ENCODE assay signal across 10 cellular contexts in genomic region chr10:73780301-73780700, GRCh38. TPM values are rescaled to one million over a fixed set of nuclear protein-coding genes. Genes with fewer than 3 reads are reported as not detected.
DNase-seq lines count a peak whose midpoint lies in the region; ATAC-seq, FAIRE-seq and TF ChIP-seq lines count a peak whose summit lies in the region.
"Had no signal": no experiment of that assay in that cellular context is flagged by ENCODE, and none has a peak within 500 bp of the region (broad histone marks: within the 10 kb centered on the region; RNA-seq: fewer than 3 reads in every experiment).

No MANE protein-coding gene starts in this region.

- no peak for ATAC-seq in CD8-positive, alpha-beta T cell
- no peak for ATAC-seq in K562
- no peak for ATAC-seq in GM18873 (IDR thresholded peaks at IDR 0.05; ENCODE audit: low FRiP score, unreplicated experiment)

- CTCF ChIA-PET in CD8-positive, alpha-beta T cell (lab: Charles Lee), result interaction anchor here (0.9 to 4.4 kb wide), 3 partner anchors 9 to 106 kb away, joined by 3 to 34 read pairs (median 12); a partner anchor contains a TSS
- CTCF ChIA-PET in K562 (lab: Yijun Ruan, JAX; ENCODE audit: low intra/inter-chr PET ratio), result no interaction called here

- in situ Hi-C loops in K562 (cut with MboI), result no loop called here

- H3K4me1 ChIP-seq in CD8-positive, alpha-beta T cell (ENCODE audit: insufficient read depth, low read length), result peaks cover 32% of the 10 kb centered on the region
- H3K4me1 ChIP-seq in KMS-11 (ENCODE audit: low read depth, poor library complexity, severe bottlenecking) (peaks cover 37% of the 10 kb centered on the region), K562 (replicated peaks in 1 of 2; ENCODE audit: control insufficient read depth in 2 of 2, insufficient read depth in 2 of 2, low read length in 2 of 2) (peaks cover 18 to 20% of the 10 kb centered on the region in 2 experiments)

- no TSS peak for BruUV-seq in K562 (replicated peaks; lab: Mats Ljungman, UMichigan)

- H3K4me3 Mint-ChIP-seq in CD8-positive, alpha-beta T cell, result peak overlapping the region; percentile 100
- peak overlapping the region; percentile 100 for H3K4me3 Mint-ChIP-seq in nephron progenitor cell
- no peak overlapping the region for H3K4me3 Mint-ChIP-seq in CD14-positive monocyte

- H3K9ac ChIP-seq in KMS-11 (no peak overlapping the region), K562 (ENCODE audit: insufficient read depth in 1 of 2, low read depth in 2 of 2, low read length in 2 of 2) (peak overlapping the region; percentile 80 to 96)

- TF ChIP-seq CTCF in CD8-positive, alpha-beta T cell (IDR thresholded peaks at IDR 0.05), result no peak
- TF ChIP-seq CTCF in KMS-11 (conservative IDR thresholded peaks at IDR 0.05; ENCODE audit: low read depth, low read length), result no peak
- TF ChIP-seq CTCF in K562 (IDR thresholded peaks at IDR 0.05 in 2 of 3, conservative IDR thresholded peaks at IDR 0.05 in 1 of 3; ENCODE audit: insufficient read depth in 2 of 3, low read depth in 1 of 3, low read length in 3 of 3), result no peak
- no peak for TF ChIP-seq CTCF in nephron progenitor cell (IDR thresholded peaks at IDR 0.05)
- no peak for TF ChIP-seq CTCF in CD14-positive monocyte (IDR thresholded peaks at IDR 0.05)

- H3K9me3 Mint-ChIP-seq in CD8-positive, alpha-beta T cell, result no peaks in the 10 kb centered on the region
- no peaks in the 10 kb centered on the region for H3K9me3 Mint-ChIP-seq in nephron progenitor cell
- H3K9me3 Mint-ChIP-seq in CD14-positive monocyte, result no peaks in the 10 kb centered on the region

- peak overlapping the region; percentile 89 for H3K27ac Mint-ChIP-seq in CD8-positive, alpha-beta T cell
- H3K27ac Mint-ChIP-seq in nephron progenitor cell (peak overlapping the region; percentile 31), CD14-positive monocyte (peak overlapping the region in 1 of 7 donors; percentile 7)

- TF ChIP-seq EP300 in K562 (IDR thresholded peaks at IDR 0.05; ENCODE audit: low read length), result no peak

- H3K27ac ChIP-seq in CD8-positive, alpha-beta T cell (ENCODE audit: low read depth, low read length), result no peak overlapping the region
- H3K27ac ChIP-seq in KMS-11, result no peak overlapping the region
- H3K27ac ChIP-seq in K562 (ENCODE audit: extremely low read depth, low read depth, low read length), result peak overlapping the region; percentile 92; the same call in 1 of the 3 replicates

- H3K27me3 ChIP-seq in CD8-positive, alpha-beta T cell (ENCODE audit: insufficient read depth, low read length), result no peaks in the 10 kb centered on the region
- H3K27me3 ChIP-seq in KMS-11 (ENCODE audit: insufficient read depth, low read depth), result no peaks in the 10 kb centered on the region
- H3K27me3 ChIP-seq in K562 (ENCODE audit: control insufficient read depth in 2 of 2, insufficient read depth in 2 of 2, low read length in 2 of 2), result no peaks in the 10 kb centered on the region

- no peak overlapping the region for H3K4me3 ChIP-seq in CD8-positive, alpha-beta T cell (ENCODE audit: low read depth, low read length)
- no peak overlapping the region for H3K4me3 ChIP-seq in KMS-11 (IDR thresholded peaks at IDR 0.05; ENCODE audit: insufficient read depth, low read depth, low read length)
- H3K4me3 ChIP-seq in K562, result peak overlapping the region; percentile 81

- FAIRE-seq in K562 (lab: Jason Lieb, UNC), result no peak

- H3K4me2 ChIP-seq in KMS-11 (peak overlapping the region; percentile 78; the same call in 1 of the 2 replicates), K562 (ENCODE audit: insufficient read depth, low read length) (peak overlapping the region; percentile 96)

- peaks cover 55% of the 10 kb centered on the region for H3K4me1 Mint-ChIP-seq in CD8-positive, alpha-beta T cell (ENCODE audit: low read depth)
- peaks cover 55% of the 10 kb centered on the region for H3K4me1 Mint-ChIP-seq in nephron progenitor cell
- peaks cover 27% of the 10 kb centered on the region for H3K4me1 Mint-ChIP-seq in CD14-positive monocyte

- H3K9me1 ChIP-seq in K562 (ENCODE audit: control insufficient read depth, insufficient read depth, low read length), result no peaks in the 10 kb centered on the region

- H3K9me3 ChIP-seq in CD8-positive, alpha-beta T cell (ENCODE audit: low read length), result no peaks in the 10 kb centered on the region
- H3K9me3 ChIP-seq in K562 (replicated peaks; ENCODE audit: control insufficient read depth, insufficient read depth, low read depth, low read length), result no peaks in the 10 kb centered on the region
- H3K9me3 ChIP-seq: left ventricle myocardium inferior had no signal

- intact Hi-C loops in CD8-positive, alpha-beta T cell (cut with DNase I, micrococcal nuclease), result no loop called here
- intact Hi-C loops in K562 (cut with micrococcal nuclease) (loop anchor here (10.0 kb wide), 1 partner anchor 324 kb away; no protein-coding TSS in a partner anchor), CD14-positive monocyte (cut with micrococcal nuclease) (loop anchor here in 1 of 2 donors (5.0 kb wide), 1 partner anchor 38 kb away; the partner anchor contains the start of gene SEC24C), posterior cingulate gyrus (cut with DNase I) (no loop called here)

- H3K79me2 ChIP-seq in KMS-11 (ENCODE audit: insufficient read depth, low read depth) (peaks cover 40% of the 10 kb centered on the region), K562 (ENCODE audit: control insufficient read depth, insufficient read depth, low read length) (peaks cover 91% of the 10 kb centered on the region)

- no peak for TF ChIP-seq RAD21 in K562 (CRISPR knock-in tag; conservative IDR thresholded peaks at IDR 0.05 in 1 of 2, IDR thresholded peaks at IDR 0.05 in 1 of 2)

- peaks cover 6% of the 10 kb centered on the region for H3K36me3 ChIP-seq in CD8-positive, alpha-beta T cell (ENCODE audit: insufficient read depth, low read length)
- H3K36me3 ChIP-seq in KMS-11 (ENCODE audit: insufficient read depth) (no peaks in the 10 kb centered on the region), K562 (ENCODE audit: control insufficient read depth, insufficient read depth, low read length) (peaks cover 53% of the 10 kb centered on the region)

- H3K27me3 Mint-ChIP-seq in CD8-positive, alpha-beta T cell (ENCODE audit: low read depth), result no peaks in the 10 kb centered on the region
- H3K27me3 Mint-ChIP-seq in nephron progenitor cell (ENCODE audit: low read depth, poor library complexity) (no peaks in the 10 kb centered on the region), CD14-positive monocyte (ENCODE audit: low read depth in 3 of 3) (no peaks in the 10 kb centered on the region)

- H4K20me1 ChIP-seq in KMS-11 (ENCODE audit: insufficient read depth), result no peaks in the 10 kb centered on the region
- peaks cover 4% of the 10 kb centered on the region; the same call in 1 of the 2 replicates for H4K20me1 ChIP-seq in K562 (replicated peaks; ENCODE audit: control insufficient read depth, insufficient read depth, low read length)

- 47% methylated on average over 5 of the region's 5 CpGs for WGBS in K562 (ENCODE audit: insufficient coverage, low coverage, missing lambda C conversion rate)

- no peak for DNase-seq in CD8-positive, alpha-beta T cell
- DNase-seq in K562 (ENCODE audit: extremely low read depth in 1 of 4, low spot score in 3 of 4), result no peak
- DNase-seq in nephron progenitor cell, result no peak
- no peak for DNase-seq in CD14-positive monocyte (ENCODE audit: low spot score)
- no peak for DNase-seq in posterior cingulate gyrus
- no peak for DNase-seq in islet precursor cell
- DNase-seq: left ventricle myocardium inferior, NCI-H2171 had no signal

- POLR2A ChIA-PET in CD8-positive, alpha-beta T cell (lab: Charles Lee), result interaction anchor here (0.5 to 5.1 kb wide), 4 partner anchors 10 to 189 kb away, joined by 3 to 95 read pairs (median 10); partner anchors contain the start of genes SEC24C and USP54
- POLR2A ChIA-PET in K562 (lab: Yijun Ruan, JAX), result interaction anchor here (0.9 to 6.2 kb wide), 11 partner anchors 9 to 49 kb away, joined by 3 to 113 read pairs (median 4); partner anchors contain the start of gene SEC24C

- TF ChIP-seq POLR2A in K562 (conservative IDR thresholded peaks at IDR 0.05), result no peak

- no peak overlapping the region for H2AFZ ChIP-seq in KMS-11 (ENCODE audit: low read depth)
- no peak overlapping the region for H2AFZ ChIP-seq in K562 (ENCODE audit: low read depth, low read length)

- peaks cover 44% of the 10 kb centered on the region for H3K36me3 Mint-ChIP-seq in CD8-positive, alpha-beta T cell
- peaks cover 30% of the 10 kb centered on the region for H3K36me3 Mint-ChIP-seq in nephron progenitor cell (ENCODE audit: low read depth)
- peaks cover 22 to 39% of the 10 kb centered on the region in 2 donors for H3K36me3 Mint-ChIP-seq in CD14-positive monocyte

RNA-seq across cellular contexts. Expression of gene CHCHD1, which starts 1.5 kb away (rescaled TPM):
- total RNA-seq in CD8-positive, alpha-beta T cell, result 1 to 10 TPM; 7.2 to 8.1 TPM
- 21.6 and 37.5 TPM in 2 replicates for total RNA-seq in K562 (2011; cell fraction: chromatin; rRNA removed; ENCODE audit: low replicate concordance)
- 20.1 and 25.8 TPM in 2 replicates for total RNA-seq in K562 (2011; cell fraction: nucleolus; rRNA removed)
- total RNA-seq in K562 (2011; cell fraction: nucleoplasm; rRNA removed), result 37.9 and 46.2 TPM in 2 replicates
- 82.9 and 130 TPM in 2 replicates for total RNA-seq in K562 (2014; rRNA removed)
- total RNA-seq in K562 (2014; rRNA removed; fragmentation: Illumina TruSeq; extraction: Trizol), result 68.2 and 79.6 TPM in 2 replicates
- total RNA-seq in K562 (2015; rRNA removed; fragmentation: Illumina TruSeq; extraction: Trizol), result 69.6 and 83.4 TPM in 2 replicates
- total RNA-seq in K562 (2021), result 52.9 and 54.9 TPM in 2 replicates
- polyA plus RNA-seq in K562 (2011; rRNA removed), result 84.9 and 110 TPM in 2 replicates
- polyA plus RNA-seq in K562 (2011; cell fraction: cytosol; rRNA removed), result 54.8 and 55.0 TPM in 2 replicates
- 33.4 and 48.1 TPM in 2 replicates for polyA plus RNA-seq in K562 (2011; cell fraction: nucleus; rRNA removed)
- polyA plus RNA-seq in K562 (2012), result 70.3 and 131 TPM in 2 replicates
- 59.5 and 75.0 TPM in 2 replicates for polyA plus RNA-seq in K562 (2014; fragmentation: Illumina TruSeq; extraction: Trizol)
- 100 to 1,000 TPM in 1 of 2 experiments, 10 to 100 TPM in 1; 89.7 to 114 TPM for polyA plus RNA-seq in K562 (2014; fragmentation: Nextera tagmentation; extraction: Ambion mirVana)
- polyA plus RNA-seq in K562 (2014; rRNA removed), result 126 and 135 TPM in 2 replicates
- 21.0 and 21.1 TPM in 2 replicates for polyA minus RNA-seq in K562 (2011; rRNA and poly(A)+ RNA removed)
- 11.0 and 14.1 TPM in 2 replicates for polyA minus RNA-seq in K562 (2011; cell fraction: cytosol; rRNA and poly(A)+ RNA removed)
- polyA minus RNA-seq in K562 (2011; cell fraction: nucleus; rRNA and poly(A)+ RNA removed), result 11.0 and 27.2 TPM in 2 replicates
- polyA plus RNA-seq in CD14-positive monocyte, result 10 to 100 TPM; 72.3 to 85.0 TPM

RNA-seq across cellular contexts. Expression of gene ZSWIM8, which starts 5.1 kb away (rescaled TPM):
- total RNA-seq in CD8-positive, alpha-beta T cell, result 10 to 100 TPM; 68.2 to 72.4 TPM
- total RNA-seq in K562 (2011; cell fraction: chromatin; rRNA removed; ENCODE audit: low replicate concordance), result 202 and 543 TPM in 2 replicates
- 249 and 295 TPM in 2 replicates for total RNA-seq in K562 (2011; cell fraction: nucleolus; rRNA removed)
- 177 and 202 TPM in 2 replicates for total RNA-seq in K562 (2011; cell fraction: nucleoplasm; rRNA removed)
- total RNA-seq in K562 (2014; rRNA removed) (21.9 and 34.2 TPM in 2 replicates), K562 (2014; rRNA removed; fragmentation: Illumina TruSeq; extraction: Trizol) (14.9 and 15.0 TPM in 2 replicates), K562 (2015; rRNA removed; fragmentation: Illumina TruSeq; extraction: Trizol) (26.7 and 30.0 TPM in 2 replicates), K562 (2021) (43.4 and 45.6 TPM in 2 replicates)
- polyA plus RNA-seq in K562 (2011; rRNA removed) (35.1 and 76.4 TPM in 2 replicates), K562 (2014; fragmentation: Illumina TruSeq; extraction: Trizol) (40.7 and 51.3 TPM in 2 replicates), K562 (2014; fragmentation: Nextera tagmentation; extraction: Ambion mirVana) (1 to 10 TPM; 5.6 to 6.2 TPM), K562 (2014; rRNA removed) (38.4 and 47.8 TPM in 2 replicates), CD14-positive monocyte (10 to 100 TPM in 1 of 2 donors, 1 to 10 TPM in 1; 7.8 to 19.2 TPM)
- 51.3 and 87.4 TPM in 2 replicates for polyA plus RNA-seq in K562 (2011; cell fraction: cytosol; rRNA removed)
- 367 and 476 TPM in 2 replicates for polyA plus RNA-seq in K562 (2011; cell fraction: nucleus; rRNA removed)
- 41.4 and 84.7 TPM in 2 replicates for polyA plus RNA-seq in K562 (2012)
- polyA minus RNA-seq in K562 (2011; rRNA and poly(A)+ RNA removed), result 34.3 and 47.0 TPM in 2 replicates
- 38.9 and 42.1 TPM in 2 replicates for polyA minus RNA-seq in K562 (2011; cell fraction: cytosol; rRNA and poly(A)+ RNA removed)
- polyA minus RNA-seq in K562 (2011; cell fraction: nucleus; rRNA and poly(A)+ RNA removed), result 56.4 and 72.0 TPM in 2 replicates

RNA-seq across cellular contexts. Expression of gene NDST2, which starts 31.1 kb away (rescaled TPM):
- total RNA-seq in CD8-positive, alpha-beta T cell, result 100 to 1,000 TPM; 152 to 154 TPM
- total RNA-seq in K562 (2011; cell fraction: chromatin; rRNA removed; ENCODE audit: low replicate concordance), result 130 and 235 TPM in 2 replicates
- 102 and 121 TPM in 2 replicates for total RNA-seq in K562 (2011; cell fraction: nucleolus; rRNA removed)
- 108 and 109 TPM in 2 replicates for total RNA-seq in K562 (2011; cell fraction: nucleoplasm; rRNA removed)
- total RNA-seq in K562 (2014; rRNA removed) (27.2 and 32.1 TPM in 2 replicates), K562 (2014; rRNA removed; fragmentation: Illumina TruSeq; extraction: Trizol) (12.5 and 14.7 TPM in 2 replicates), K562 (2015; rRNA removed; fragmentation: Illumina TruSeq; extraction: Trizol) (18.2 and 19.6 TPM in 2 replicates), K562 (2021) (33.9 and 35.7 TPM in 2 replicates)
- polyA plus RNA-seq in K562 (2011; rRNA removed) (23.8 and 31.6 TPM in 2 replicates), K562 (2014; fragmentation: Illumina TruSeq; extraction: Trizol) (22.6 TPM in 2 replicates), K562 (2014; fragmentation: Nextera tagmentation; extraction: Ambion mirVana) (1 to 10 TPM; 4.7 to 6.3 TPM), K562 (2014; rRNA removed) (30.5 and 31.4 TPM in 2 replicates), CD14-positive monocyte (10 to 100 TPM; 22.7 to 25.6 TPM)
- 23.7 and 30.6 TPM in 2 replicates for polyA plus RNA-seq in K562 (2011; cell fraction: cytosol; rRNA removed)
- 99.8 and 108 TPM in 2 replicates for polyA plus RNA-seq in K562 (2011; cell fraction: nucleus; rRNA removed)
- 42.1 and 123 TPM in 2 replicates for polyA plus RNA-seq in K562 (2012)
- 22.0 and 23.5 TPM in 2 replicates for polyA minus RNA-seq in K562 (2011; rRNA and poly(A)+ RNA removed)
- 12.5 and 14.2 TPM in 2 replicates for polyA minus RNA-seq in K562 (2011; cell fraction: cytosol; rRNA and poly(A)+ RNA removed)
- 44.3 and 53.9 TPM in 2 replicates for polyA minus RNA-seq in K562 (2011; cell fraction: nucleus; rRNA and poly(A)+ RNA removed)

RNA-seq across cellular contexts. Expression of gene SEC24C, which starts 36.1 kb away (rescaled TPM):
- total RNA-seq in CD8-positive, alpha-beta T cell, result 10 to 100 TPM; 76.9 to 78.6 TPM
- 185 and 253 TPM in 2 replicates for total RNA-seq in K562 (2011; cell fraction: chromatin; rRNA removed; ENCODE audit: low replicate concordance)
- total RNA-seq in K562 (2011; cell fraction: nucleolus; rRNA removed), result 121 and 131 TPM in 2 replicates
- 132 and 136 TPM in 2 replicates for total RNA-seq in K562 (2011; cell fraction: nucleoplasm; rRNA removed)
- total RNA-seq in K562 (2014; rRNA removed) (70.5 and 99.4 TPM in 2 replicates), K562 (2014; rRNA removed; fragmentation: Illumina TruSeq; extraction: Trizol) (48.6 and 48.7 TPM in 2 replicates), K562 (2015; rRNA removed; fragmentation: Illumina TruSeq; extraction: Trizol) (55.5 and 59.4 TPM in 2 replicates), K562 (2021) (103 and 115 TPM in 2 replicates)
- polyA plus RNA-seq in K562 (2011; rRNA removed) (97.4 and 150 TPM in 2 replicates), K562 (2014; fragmentation: Illumina TruSeq; extraction: Trizol) (108 and 110 TPM in 2 replicates), K562 (2014; fragmentation: Nextera tagmentation; extraction: Ambion mirVana) (10 to 100 TPM; 19.0 to 88.4 TPM), K562 (2014; rRNA removed) (64.7 and 68.8 TPM in 2 replicates), CD14-positive monocyte (10 to 100 TPM; 25.7 to 44.8 TPM)
- 116 and 140 TPM in 2 replicates for polyA plus RNA-seq in K562 (2011; cell fraction: cytosol; rRNA removed)
- polyA plus RNA-seq in K562 (2011; cell fraction: nucleus; rRNA removed), result 227 TPM in 2 replicates
- 94.4 and 137 TPM in 2 replicates for polyA plus RNA-seq in K562 (2012)
- polyA minus RNA-seq in K562 (2011; rRNA and poly(A)+ RNA removed), result 164 and 184 TPM in 2 replicates
- polyA minus RNA-seq in K562 (2011; cell fraction: cytosol; rRNA and poly(A)+ RNA removed), result 98.3 and 102 TPM in 2 replicates
- 40.7 and 54.6 TPM in 2 replicates for polyA minus RNA-seq in K562 (2011; cell fraction: nucleus; rRNA and poly(A)+ RNA removed)

Comparison
In these comparisons a context has a peak if more than half of its experiments do, and no peak if none do; other contexts are left out.
1. H3K4me3 Mint-ChIP-seq: peak in CD8-positive, alpha-beta T cell (single experiment) and nephron progenitor cell (single experiment); none in CD14-positive monocyte (0 of 2).